ENCODE assay signal across 23 cellular contexts in the genomic region with DNA sequence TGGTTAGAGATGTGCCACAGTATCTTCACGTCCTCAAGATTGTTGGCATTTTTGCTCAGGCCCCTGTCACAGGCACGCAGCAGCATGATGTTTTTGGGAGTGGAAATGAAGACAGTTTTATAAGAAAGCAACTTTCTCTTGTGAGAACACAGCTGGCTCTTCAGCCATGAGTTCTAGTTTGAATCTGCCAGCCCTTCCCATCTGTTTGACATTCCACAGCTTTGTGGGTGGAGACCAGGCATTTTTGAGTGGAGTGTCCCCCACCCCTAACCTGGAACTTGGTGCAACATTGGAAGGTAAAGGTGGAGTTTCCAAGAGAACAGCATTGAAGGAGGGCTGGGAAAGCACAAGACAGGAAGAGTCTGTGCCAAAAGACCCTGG.
DNase-seq lines count a peak whose midpoint lies in the region; ATAC-seq and TF ChIP-seq lines count a peak whose summit lies in the region.
"Had no signal": no experiment of that assay in that cellular context is flagged by ENCODE, and none has a peak within 500 bp of the region (broad histone marks: within the 10 kb centered on the region; RNA-seq: fewer than 3 reads in every experiment).

No MANE protein-coding gene starts in this region.

- H3K9me3 Mint-ChIP-seq in chondrocyte (ENCODE audit: low read depth) (peaks cover 5% of the 10 kb centered on the region), nephron (peaks cover 3% of the 10 kb centered on the region), progenitor cell of endocrine pancreas (ENCODE audit: low read depth) (peaks cover 4% of the 10 kb centered on the region)
- H3K9me3 Mint-ChIP-seq: activated CD4-positive, alpha-beta T cell treated with anti-CD3 and anti-CD28 coated beads, Interleukin-2, amount 10 ng/mL, durations not matched to agents 7 days and 5 days had no signal

- H3K27me3 Mint-ChIP-seq in chondrocyte (ENCODE audit: low read depth), result no peaks in the 10 kb centered on the region
- H3K27me3 Mint-ChIP-seq in nephron (ENCODE audit: low read depth), result peaks cover 5% of the 10 kb centered on the region
- H3K27me3 Mint-ChIP-seq in progenitor cell of endocrine pancreas, result peaks cover 4% of the 10 kb centered on the region
- H3K27me3 Mint-ChIP-seq: activated CD4-positive, alpha-beta T cell treated with anti-CD3 and anti-CD28 coated beads, Interleukin-2, amount 10 ng/mL, durations not matched to agents 7 days and 5 days; activated naive CD8-positive, alpha-beta T cell had no signal

- no peak for TF ChIP-seq EP300 in transverse colon (IDR thresholded peaks at IDR 0.05; ENCODE audit: low read depth)

- peaks cover 67% of the 10 kb centered on the region for H3K4me1 Mint-ChIP-seq in chondrocyte (ENCODE audit: low read depth)
- peaks cover 14% of the 10 kb centered on the region for H3K4me1 Mint-ChIP-seq in nephron
- no peaks in the 10 kb centered on the region for H3K4me1 Mint-ChIP-seq in progenitor cell of endocrine pancreas (ENCODE audit: low read depth)
- H3K4me1 Mint-ChIP-seq: activated CD4-positive, alpha-beta T cell treated with anti-CD3 and anti-CD28 coated beads, Interleukin-2, amount 10 ng/mL, durations not matched to agents 7 days and 5 days had no signal

- H3K27ac Mint-ChIP-seq in chondrocyte (ENCODE audit: unreplicated experiment) (peak overlapping the region; percentile 6), nephron (peak overlapping the region; percentile 43 to 82 (median 52)), progenitor cell of endocrine pancreas (no peak overlapping the region)
- H3K27ac Mint-ChIP-seq: activated CD4-positive, alpha-beta T cell treated with anti-CD3 and anti-CD28 coated beads, Interleukin-2, amount 10 ng/mL, durations not matched to agents 7 days and 5 days; activated naive CD8-positive, alpha-beta T cell had no signal

- no peak overlapping the region for H3K27ac ChIP-seq in right cardiac atrium (ENCODE audit: low read length)
- H3K27ac ChIP-seq in upper lobe of right lung, result peak overlapping the region; percentile 25
- H3K27ac ChIP-seq in transverse colon, result no peak overlapping the region
- H3K27ac ChIP-seq: BLaER1, parathyroid adenoma, Peyer's patch had no signal

- in situ Hi-C loops in transverse colon (cut with MboI; ENCODE audit: low pct_ligation_motif_present in 1 of 4, low pct_unique_long_range_greater_than_20kb in 1 of 4, low sequenced_read_pairs in 3 of 4), result no loop called here

- no peak for TF ChIP-seq CTCF in chondrocyte (IDR thresholded peaks at IDR 0.05)
- TF ChIP-seq CTCF in nephron (IDR thresholded peaks at IDR 0.05; ENCODE audit: unreplicated experiment in 3 of 3), result no peak
- no peak for TF ChIP-seq CTCF in upper lobe of right lung (IDR thresholded peaks at IDR 0.05)
- TF ChIP-seq CTCF in transverse colon (IDR thresholded peaks at IDR 0.05), result no peak
- TF ChIP-seq CTCF in progenitor cell of endocrine pancreas (IDR thresholded peaks at IDR 0.05; ENCODE audit: unreplicated experiment), result no peak

- 32% methylated on average over 2 of the region's 2 CpGs for WGBS in right cardiac atrium
- 43% methylated on average over 2 of the region's 2 CpGs; no CpG with 5 or more reads in 1 of the 2 donors for WGBS in transverse colon (ENCODE audit: low coverage in 1 of 2), 2 donors

- H3K4me1 ChIP-seq in right cardiac atrium (ENCODE audit: control insufficient read depth, insufficient read depth, low read length) (no peaks in the 10 kb centered on the region), upper lobe of right lung (no peaks in the 10 kb centered on the region), transverse colon (no peaks in the 10 kb centered on the region)
- H3K4me1 ChIP-seq: parathyroid adenoma had no signal

- no peaks in the 10 kb centered on the region for H3K27me3 ChIP-seq in right cardiac atrium (ENCODE audit: control insufficient read depth, insufficient read depth)
- no peaks in the 10 kb centered on the region for H3K27me3 ChIP-seq in upper lobe of right lung
- H3K27me3 ChIP-seq in transverse colon, result no peaks in the 10 kb centered on the region
- H3K27me3 ChIP-seq: BLaER1, Peyer's patch had no signal

- intact Hi-C loops in right cardiac atrium (cut with DNase I), result no loop called here
- intact Hi-C loops in upper lobe of right lung (cut with DNase I), result no loop called here
- intact Hi-C loops in transverse colon (cut with DNase I; ENCODE audit: low total_unique reads), result no loop called here

- no peak for TF ChIP-seq POLR2A in transverse colon (IDR thresholded peaks at IDR 0.05)

- ATAC-seq in right cardiac atrium, result peak; percentile 17 to 35
- peak; percentile 66 for ATAC-seq in upper lobe of right lung
- ATAC-seq: GM12878, K562 had no signal

- no peak for DNase-seq in chondrocyte (ENCODE audit: low spot score)
- DNase-seq in right cardiac atrium, result no peak
- no peak for DNase-seq in upper lobe of right lung
- DNase-seq in transverse colon, result no peak
- DNase-seq in hypothalamus (lab: John Stamatoyannopoulos, UW), result no peak
- DNase-seq in progenitor cell of endocrine pancreas (ENCODE audit: low spot score, unreplicated experiment), result no peak
- DNase-seq: activated CD4-positive, alpha-beta T cell treated with anti-CD3 and anti-CD28 coated beads, Interleukin-2, amount 10 ng/mL, durations not matched to agents 7 days and 5 days; activated effector memory CD4-positive, alpha-beta T cell treated with anti-CD3 and anti-CD28 coated beads, Interleukin-2, amount 50 U/mL, for 16 hours; activated T-cell treated with anti-CD3 and anti-CD28 coated beads, Interleukin-2, amount 50 U/mL, for 1 hour; NCI-H1048; NCI-H1694; NCI-H774; Peyer's patch; stimulated activated CD4-positive, alpha-beta T cell treated with anti-CD3 and anti-CD28 coated beads, Interleukin-4, amount 100 ng/mL, for 4 hours; substantia nigra; T1000 had no signal

- H3K4me3 ChIP-seq in right cardiac atrium (ENCODE audit: low read length) (no peak overlapping the region), upper lobe of right lung (no peak overlapping the region), transverse colon (no peak overlapping the region)
- H3K4me3 ChIP-seq: BLaER1, GM12878, K562, lung, Peyer's patch had no signal

- no peak overlapping the region for H3K4me3 Mint-ChIP-seq in chondrocyte (ENCODE audit: unreplicated experiment)
- no peak overlapping the region for H3K4me3 Mint-ChIP-seq in nephron
- no peak overlapping the region for H3K4me3 Mint-ChIP-seq in progenitor cell of endocrine pancreas (ENCODE audit: low read depth)
- H3K4me3 Mint-ChIP-seq: activated CD4-positive, alpha-beta T cell treated with anti-CD3 and anti-CD28 coated beads, Interleukin-2, amount 10 ng/mL, durations not matched to agents 7 days and 5 days; activated naive CD8-positive, alpha-beta T cell had no signal

- H3K36me3 Mint-ChIP-seq in chondrocyte (ENCODE audit: low read depth) (no peaks in the 10 kb centered on the region), nephron (ENCODE audit: low read depth) (no peaks in the 10 kb centered on the region), progenitor cell of endocrine pancreas (ENCODE audit: insufficient read depth) (no peaks in the 10 kb centered on the region)
- H3K36me3 Mint-ChIP-seq: activated naive CD8-positive, alpha-beta T cell had no signal

- H3K36me3 ChIP-seq in upper lobe of right lung, result no peaks in the 10 kb centered on the region
- no peaks in the 10 kb centered on the region for H3K36me3 ChIP-seq in transverse colon
- H3K36me3 ChIP-seq: BLaER1, Peyer's patch had no signal

- H3K9me3 ChIP-seq in right cardiac atrium (ENCODE audit: control insufficient read depth, low read length) (no peaks in the 10 kb centered on the region), upper lobe of right lung (no peaks in the 10 kb centered on the region), transverse colon (no peaks in the 10 kb centered on the region)
- H3K9me3 ChIP-seq: BLaER1, Peyer's patch had no signal
